14 cellular contexts compared by ENCODE assay signal in genomic region chr6:148471624-148472494, GRCh38.
DNase-seq lines count a peak whose midpoint lies in the region; ATAC-seq lines count a peak whose summit lies in the region.
"Had no signal": no experiment of that assay in that cellular context is flagged by ENCODE, and none has a peak within 500 bp of the region (broad histone marks: within the 10 kb centered on the region; RNA-seq: fewer than 3 reads in every experiment).

No MANE protein-coding gene starts in this region.

- no peak overlapping the region for H2AFZ ChIP-seq in trophoblast cell (ENCODE audit: insufficient read depth, low read length, poor library complexity)

- peaks cover 6% of the 10 kb centered on the region for H3K79me1 ChIP-seq in trophoblast cell (ENCODE audit: low read length)

- H4K8ac ChIP-seq in trophoblast cell (ENCODE audit: low read depth, low read length) = no peak overlapping the region

- no peak for DNase-seq in Right ventricle myocardium inferior (ENCODE audit: missing footprints)
- DNase-seq in cardiac septum (ENCODE audit: low spot score) = no peak
- no peak for DNase-seq in left ventricle myocardium superior
- DNase-seq in trophoblast cell = no peak
- no peak for DNase-seq in activated CD4-positive, CD25-positive, alpha-beta regulatory T cell treated with anti-CD3 and anti-CD28 coated beads, Interleukin-2, amount 50 U/mL, for 72 hours
- DNase-seq in stimulated activated CD4-positive, alpha-beta T cell treated with anti-CD3 and anti-CD28 coated beads, Interleukin-4, amount 100 ng/mL, for 24 hours = no peak
- DNase-seq in NCI-H2029 (lab: John Stamatoyannopoulos, UW) = no peak
- no peak for DNase-seq in HuH-7.5 (ENCODE audit: low spot score)
- DNase-seq: activated B cell treated with CpG ODN at 0.5 μM for 24 hours, amniotic stem cell, NCI-H1048, occipital lobe, SK-N-SH had no signal

- H3K27ac ChIP-seq in trophoblast cell (ENCODE audit: low read depth, low read length) = no peak overlapping the region
- H3K27ac ChIP-seq: 22Rv1 had no signal

- no peak overlapping the region for H3K4me3 ChIP-seq in trophoblast cell (ENCODE audit: low read depth, low read length)

- no peak overlapping the region for H3K23ac ChIP-seq in trophoblast cell (ENCODE audit: low read length)

- no peak overlapping the region for H3K9ac ChIP-seq in trophoblast cell (ENCODE audit: low read length)
- H3K9ac ChIP-seq: SK-N-SH had no signal

- ATAC-seq in Right ventricle myocardium inferior = peak; percentile 35
- ATAC-seq in left ventricle myocardium superior = peak; percentile 59

- H3K27me3 ChIP-seq in trophoblast cell (ENCODE audit: insufficient read depth, low read length) = no peaks in the 10 kb centered on the region

- no peak overlapping the region for H3K4me2 ChIP-seq in trophoblast cell (ENCODE audit: low read length)
- H3K4me2 ChIP-seq: SK-N-SH had no signal

- H2AK5ac ChIP-seq in trophoblast cell (ENCODE audit: low read length) = no peak overlapping the region

- H2BK12ac ChIP-seq in trophoblast cell (ENCODE audit: low read length) = peak overlapping the region; percentile 6

- H4K12ac ChIP-seq in trophoblast cell (ENCODE audit: low read depth, low read length) = no peak overlapping the region

- WGBS in trophoblast cell (ENCODE audit: extremely low coverage, insufficient coverage, insufficient read length) = no CpG with 5 or more reads among the region's 15 CpGs

- H3K36me3 ChIP-seq in trophoblast cell (ENCODE audit: control insufficient read depth in 1 of 2, insufficient read depth in 2 of 2, low read length in 2 of 2) = peaks cover 0 to 5% of the 10 kb centered on the region in 2 experiments

- H3K4ac ChIP-seq in trophoblast cell (ENCODE audit: low read depth, low read length) = no peak overlapping the region

- no peak overlapping the region for H2BK120ac ChIP-seq in trophoblast cell (ENCODE audit: insufficient read depth, low read length, poor library complexity)

- H2BK5ac ChIP-seq in trophoblast cell (ENCODE audit: low read depth, low read length, poor library complexity) = no peak overlapping the region

- H4K91ac ChIP-seq in trophoblast cell (ENCODE audit: low read depth, low read length) = peak overlapping the region; percentile 86

- no peaks in the 10 kb centered on the region for H3K79me2 ChIP-seq in trophoblast cell (ENCODE audit: control insufficient read depth, insufficient read depth, low read length, poor library complexity)

- H3K14ac ChIP-seq in trophoblast cell (ENCODE audit: low read length) = no peak overlapping the region

- no peak overlapping the region for H3K18ac ChIP-seq in trophoblast cell (ENCODE audit: low read length)

- H3K4me1 ChIP-seq in trophoblast cell (ENCODE audit: control insufficient read depth in 1 of 2, insufficient read depth in 2 of 2, low read length in 2 of 2) = peaks cover 2 to 3% of the 10 kb centered on the region in 2 experiments

- intact Hi-C loops in Right ventricle myocardium inferior (cut with DNase I) (loop anchor here (5.0 kb wide), 1 partner anchor 35 kb away; no protein-coding TSS in a partner anchor), cardiac septum (cut with DNase I) (no loop called here), left ventricle myocardium superior (cut with micrococcal nuclease) (no loop called here)

- peaks cover 2% of the 10 kb centered on the region for H3K9me3 ChIP-seq in trophoblast cell (ENCODE audit: insufficient read depth, low read depth, low read length)
- H3K9me3 ChIP-seq: SK-N-SH had no signal
